17 cellular contexts compared by ENCODE assay signal in the genomic region with DNA sequence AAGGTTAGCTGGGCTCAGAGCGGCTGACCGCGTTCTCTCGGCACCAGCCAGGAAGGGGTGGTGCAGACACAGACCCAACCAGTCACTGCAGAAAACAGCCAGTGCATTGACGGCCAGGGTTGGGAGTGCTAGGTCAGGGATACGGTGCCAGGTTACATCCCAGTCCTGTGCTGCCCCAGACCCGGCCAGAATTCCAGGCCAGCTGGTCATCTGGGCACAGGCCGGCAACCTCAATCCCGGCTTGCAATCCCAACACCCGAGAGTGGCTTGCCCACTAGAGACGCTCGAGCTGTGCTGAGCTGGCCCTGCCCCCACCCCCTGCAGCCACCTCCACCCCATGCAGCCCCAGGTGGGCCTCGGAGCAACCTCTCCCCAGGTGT. TPM values are rescaled to one million over a fixed set of nuclear protein-coding genes. Genes with fewer than 3 reads are reported as not detected.
A peak's percentile ranks its signal among the peaks of the same experiment; 100 is the strongest.
DNase-seq lines count a peak whose midpoint lies in the region; ATAC-seq, FAIRE-seq and TF ChIP-seq lines count a peak whose summit lies in the region.
"Had no signal": no experiment of that assay in that cellular context is flagged by ENCODE, and none has a peak within 500 bp of the region (broad histone marks: within the 10 kb centered on the region; RNA-seq: fewer than 3 reads in every experiment).

No MANE protein-coding gene starts in this region.

- peaks cover 5% of the 10 kb centered on the region for H3K4me1 Mint-ChIP-seq in neural crest cell

- H3K27ac ChIP-seq in K562 (ENCODE audit: extremely low read depth, low read depth, low read length) = no peak overlapping the region
- H3K27ac ChIP-seq: SJCRH30 had no signal

- no TSS peak for BruUV-seq in K562 (replicated peaks; lab: Mats Ljungman, UMichigan)

- POLR2A ChIA-PET in GM10248 (lab: Yijun Ruan, JAX) (no interaction called here), K562 (lab: Yijun Ruan, JAX) (interaction anchor here (0.7 kb wide), 1 partner anchor 197 kb away, joined by 3 read pairs; no protein-coding TSS in a partner anchor)

- no peaks in the 10 kb centered on the region for H3K9me3 Mint-ChIP-seq in neural crest cell

- no peak for TF ChIP-seq EP300 in K562 (IDR thresholded peaks at IDR 0.05; ENCODE audit: low read length)

- H4K20me1 ChIP-seq in K562 (replicated peaks; ENCODE audit: control insufficient read depth, insufficient read depth, low read length) = no peaks in the 10 kb centered on the region

- H3K4me2 ChIP-seq in K562 (ENCODE audit: insufficient read depth, low read length) = no peak overlapping the region

- no peak overlapping the region for H3K4me3 ChIP-seq in K562
- H3K4me3 ChIP-seq: SJCRH30 had no signal

- peaks cover 5% of the 10 kb centered on the region; the same call in 1 of the 3 replicates for H3K36me3 ChIP-seq in K562 (ENCODE audit: control insufficient read depth, insufficient read depth, low read length)
- H3K36me3 ChIP-seq: SJCRH30 had no signal

- intact Hi-C loops in K562 (cut with micrococcal nuclease) (no loop called here), sciatic nerve (cut with DNase I) (no loop called here)

- H3K9me1 ChIP-seq in K562 (ENCODE audit: control insufficient read depth, insufficient read depth, low read length) = no peaks in the 10 kb centered on the region

- H3K27me3 Mint-ChIP-seq in neural crest cell (ENCODE audit: low read depth) = peaks cover 5% of the 10 kb centered on the region

- H3K4me3 Mint-ChIP-seq in neural crest cell = peak overlapping the region; percentile 27

- no peak overlapping the region; a peak in 1 of 4 replicates for H3K9ac ChIP-seq in K562 (ENCODE audit: insufficient read depth in 1 of 2, low read depth in 2 of 2, low read length in 2 of 2)

- TF ChIP-seq POLR2A in K562 (conservative IDR thresholded peaks at IDR 0.05) = no peak

- peaks cover 2% of the 10 kb centered on the region for H3K36me3 Mint-ChIP-seq in neural crest cell (ENCODE audit: low read depth)

- TF ChIP-seq CTCF in GM10248 (IDR thresholded peaks at IDR 0.05; ENCODE audit: control extremely low read depth, extremely low read depth, low read depth, missing control alignments) (no peak), K562 (IDR thresholded peaks at IDR 0.05 in 2 of 3, conservative IDR thresholded peaks at IDR 0.05 in 1 of 3; ENCODE audit: insufficient read depth in 2 of 3, low read depth in 1 of 3, low read length in 3 of 3) (no peak), neural crest cell (conservative IDR thresholded peaks at IDR 0.05) (no peak)

- no peaks in the 10 kb centered on the region for H3K9me3 ChIP-seq in K562 (replicated peaks; ENCODE audit: control insufficient read depth, insufficient read depth, low read depth, low read length)
- H3K9me3 ChIP-seq: SJCRH30 had no signal

- DNase-seq in GM10248 (ENCODE audit: extremely low spot score) (peak; percentile 15), HT-29 (ENCODE audit: low spot score) (peak; percentile 37), K562 (ENCODE audit: extremely low read depth in 1 of 4, low spot score in 3 of 4) (no peak), neural crest cell (ENCODE audit: low read depth, low spot score) (no peak), sciatic nerve (ENCODE audit: low spot score) (no peak)
- DNase-seq in activated CD4-positive, CD25-positive, alpha-beta regulatory T cell treated with anti-CD3 and anti-CD28 coated beads, Interleukin-2, amount 50 U/mL, for 72 hours = no peak
- DNase-seq: ACHN, COR-L47, DMS153, NCI-H1436, NCI-H2029, NCI-H2171, NCI-H446, SJCRH30 had no signal

- ATAC-seq in K562 (0 out of 3 replicates have a peak, but pooled peaks have one; percentile 2), HG02642 (IDR thresholded peaks at IDR 0.05; ENCODE audit: poor library complexity, unreplicated experiment) (no peak), sciatic nerve (no peak)

- CTCF ChIA-PET in GM10248 (lab: Yijun Ruan, JAX) = interaction anchor here (4.4 kb wide), 1 partner anchor 22 kb away, joined by 23 read pairs; no protein-coding TSS in a partner anchor
- CTCF ChIA-PET in K562 (lab: Yijun Ruan, JAX; ENCODE audit: low intra/inter-chr PET ratio) = no interaction called here

- TF ChIP-seq RAD21 in K562 (CRISPR knock-in tag; conservative IDR thresholded peaks at IDR 0.05 in 1 of 2, IDR thresholded peaks at IDR 0.05 in 1 of 2) = no peak

- no peaks in the 10 kb centered on the region; a peak in 1 of 5 replicates for H3K27me3 ChIP-seq in K562 (ENCODE audit: control insufficient read depth in 2 of 2, insufficient read depth in 2 of 2, low read length in 2 of 2)
- H3K27me3 ChIP-seq: SJCRH30 had no signal

- no peaks in the 10 kb centered on the region for H3K79me2 ChIP-seq in K562 (ENCODE audit: control insufficient read depth, insufficient read depth, low read length)

- no peak overlapping the region for H2AFZ ChIP-seq in K562 (ENCODE audit: low read depth, low read length)

- no peak overlapping the region for H3K27ac Mint-ChIP-seq in neural crest cell (ENCODE audit: unreplicated experiment)

- peaks cover 0 to 60% of the 10 kb centered on the region in 2 experiments; a peak in 2 of 5 replicates for H3K4me1 ChIP-seq in K562 (replicated peaks in 1 of 2; ENCODE audit: control insufficient read depth in 2 of 2, insufficient read depth in 2 of 2, low read length in 2 of 2)
- H3K4me1 ChIP-seq: SJCRH30 had no signal

- 12% methylated on average over 8 of the region's 13 CpGs for WGBS in K562 (ENCODE audit: insufficient coverage, low coverage, missing lambda C conversion rate)

- FAIRE-seq in K562 (lab: Jason Lieb, UNC) = no peak

- in situ Hi-C loops in K562 (cut with MboI) = no loop called here

RNA-seq across cellular contexts. Expression of a gene that starts 3.8 kb away (rescaled TPM):
- total RNA-seq in HT-29 (2014; rRNA removed; shearing (Covaris generic)) = 25.0 and 36.5 TPM in 2 replicates
- total RNA-seq in K562 (2011; cell fraction: chromatin; rRNA removed; ENCODE audit: low replicate concordance) = not detected in 2 replicates
- total RNA-seq in K562 (2011; cell fraction: nucleolus; rRNA removed) = not detected in 2 replicates
- total RNA-seq in K562 (2011; cell fraction: nucleoplasm; rRNA removed) = not detected in 2 replicates
- total RNA-seq in K562 (2014; rRNA removed) (not detected in 2 replicates), K562 (2014; rRNA removed; fragmentation: Illumina TruSeq; extraction: Trizol) (not detected in 2 replicates), K562 (2015; rRNA removed; fragmentation: Illumina TruSeq; extraction: Trizol) (not detected in 2 replicates), K562 (2021) (not detected in 2 replicates), neural crest cell (not detected in 2 replicates), sciatic nerve (9.9 TPM)
- polyA plus RNA-seq in K562 (2011; rRNA removed) (not detected in 2 replicates), K562 (2014; fragmentation: Illumina TruSeq; extraction: Trizol) (not detected in 2 replicates), K562 (2014; fragmentation: Nextera tagmentation; extraction: Ambion mirVana) (not detected), K562 (2014; rRNA removed) (0.16 TPM in 1 of 2 replicates, not detected in the other)
- polyA plus RNA-seq in K562 (2011; cell fraction: cytosol; rRNA removed) = 0.07 TPM in 1 of 2 replicates, not detected in the other
- not detected in 2 replicates for polyA plus RNA-seq in K562 (2011; cell fraction: nucleus; rRNA removed)
- polyA plus RNA-seq in K562 (2012) = not detected in 2 replicates
- not detected in 2 replicates for polyA minus RNA-seq in K562 (2011; rRNA and poly(A)+ RNA removed)
- polyA minus RNA-seq in K562 (2011; cell fraction: cytosol; rRNA and poly(A)+ RNA removed) = not detected in 2 replicates
- not detected in 2 replicates for polyA minus RNA-seq in K562 (2011; cell fraction: nucleus; rRNA and poly(A)+ RNA removed)
- total RNA-seq: HT1080, RPMI7951, SJCRH30 had no signal

RNA-seq across cellular contexts. Expression of a gene that starts 6.9 kb away (rescaled TPM):
- total RNA-seq in HT-29 (2014; rRNA removed; shearing (Covaris generic)) = 59.7 and 60.8 TPM in 2 replicates
- 10.6 and 28.4 TPM in 2 replicates for total RNA-seq in K562 (2011; cell fraction: chromatin; rRNA removed; ENCODE audit: low replicate concordance)
- 42.5 and 54.1 TPM in 2 replicates for total RNA-seq in K562 (2011; cell fraction: nucleolus; rRNA removed)
- total RNA-seq in K562 (2011; cell fraction: nucleoplasm; rRNA removed) = 19.0 and 24.0 TPM in 2 replicates
- total RNA-seq in K562 (2014; rRNA removed) = 89.7 and 91.1 TPM in 2 replicates
- total RNA-seq in K562 (2014; rRNA removed; fragmentation: Illumina TruSeq; extraction: Trizol) = 8.6 and 14.0 TPM in 2 replicates
- 26.7 and 27.0 TPM in 2 replicates for total RNA-seq in K562 (2015; rRNA removed; fragmentation: Illumina TruSeq; extraction: Trizol)
- total RNA-seq in K562 (2021) = 47.8 and 61.2 TPM in 2 replicates
- polyA plus RNA-seq in K562 (2011; rRNA removed) = 27.4 and 31.3 TPM in 2 replicates
- polyA plus RNA-seq in K562 (2011; cell fraction: cytosol; rRNA removed) = 39.9 and 94.4 TPM in 2 replicates
- polyA plus RNA-seq in K562 (2011; cell fraction: nucleus; rRNA removed) = 29.5 and 49.3 TPM in 2 replicates
- polyA plus RNA-seq in K562 (2012) = 22.3 and 26.8 TPM in 2 replicates
- polyA plus RNA-seq in K562 (2014; fragmentation: Illumina TruSeq; extraction: Trizol) = 20.4 and 34.6 TPM in 2 replicates
- polyA plus RNA-seq in K562 (2014; fragmentation: Nextera tagmentation; extraction: Ambion mirVana) = 10 to 100 TPM in 1 of 2 experiments, 1 to 10 TPM in 1; 1.8 to 14.4 TPM
- 96.1 and 108 TPM in 2 replicates for polyA plus RNA-seq in K562 (2014; rRNA removed)
- 2.1 and 4.9 TPM in 2 replicates for polyA minus RNA-seq in K562 (2011; rRNA and poly(A)+ RNA removed)
- polyA minus RNA-seq in K562 (2011; cell fraction: cytosol; rRNA and poly(A)+ RNA removed) = 7.0 and 9.8 TPM in 2 replicates
- polyA minus RNA-seq in K562 (2011; cell fraction: nucleus; rRNA and poly(A)+ RNA removed) = 38.7 and 48.6 TPM in 2 replicates
- total RNA-seq in neural crest cell = 18.1 and 18.3 TPM in 2 replicates
- total RNA-seq in sciatic nerve = 35.2 TPM
- total RNA-seq: SJCRH30 had no signal

RNA-seq across cellular contexts. Expression of a gene that starts 14.2 kb away (rescaled TPM):
- total RNA-seq in HT-29 (2014; rRNA removed; shearing (Covaris generic)) = not detected in 2 replicates
- total RNA-seq in K562 (2011; cell fraction: chromatin; rRNA removed; ENCODE audit: low replicate concordance) = 0.56 TPM in 1 of 2 replicates, not detected in the other
- total RNA-seq in K562 (2011; cell fraction: nucleolus; rRNA removed) = not detected in 2 replicates
- not detected in 2 replicates for total RNA-seq in K562 (2011; cell fraction: nucleoplasm; rRNA removed)
- total RNA-seq in K562 (2014; rRNA removed) = 0.04 TPM in 1 of 2 replicates, not detected in the other
- not detected in 2 replicates for total RNA-seq in K562 (2014; rRNA removed; fragmentation: Illumina TruSeq; extraction: Trizol)
- total RNA-seq in K562 (2015; rRNA removed; fragmentation: Illumina TruSeq; extraction: Trizol) = not detected in 2 replicates
- not detected in 2 replicates for total RNA-seq in K562 (2021)
- polyA plus RNA-seq in K562 (2011; rRNA removed) = not detected in 2 replicates
- 0.03 and 0.16 TPM in 2 replicates for polyA plus RNA-seq in K562 (2011; cell fraction: cytosol; rRNA removed)
- 0.04 and 0.36 TPM in 2 replicates for polyA plus RNA-seq in K562 (2011; cell fraction: nucleus; rRNA removed)
- not detected in 2 replicates for polyA plus RNA-seq in K562 (2012)
- polyA plus RNA-seq in K562 (2014; fragmentation: Illumina TruSeq; extraction: Trizol) = not detected in 2 replicates
- polyA plus RNA-seq in K562 (2014; fragmentation: Nextera tagmentation; extraction: Ambion mirVana) = not detected
- polyA plus RNA-seq in K562 (2014; rRNA removed) = not detected in 2 replicates
- polyA minus RNA-seq in K562 (2011; rRNA and poly(A)+ RNA removed) = not detected in 2 replicates
- polyA minus RNA-seq in K562 (2011; cell fraction: cytosol; rRNA and poly(A)+ RNA removed) = not detected in 2 replicates
- polyA minus RNA-seq in K562 (2011; cell fraction: nucleus; rRNA and poly(A)+ RNA removed) = not detected in 2 replicates
- 0.82 and 0.89 TPM in 2 replicates for total RNA-seq in neural crest cell
- 0.98 TPM for total RNA-seq in sciatic nerve
- total RNA-seq: RPMI7951, SJCRH30 had no signal

RNA-seq across cellular contexts. Expression of a gene that starts 22.2 kb away (rescaled TPM):
- 160 and 179 TPM in 2 replicates for total RNA-seq in HT-29 (2014; rRNA removed; shearing (Covaris generic))
- total RNA-seq in K562 (2011; cell fraction: chromatin; rRNA removed; ENCODE audit: low replicate concordance) = 6.2 and 13.6 TPM in 2 replicates
- total RNA-seq in K562 (2011; cell fraction: nucleolus; rRNA removed) = 10.1 and 14.7 TPM in 2 replicates
- total RNA-seq in K562 (2011; cell fraction: nucleoplasm; rRNA removed) = 9.6 and 10.3 TPM in 2 replicates
- total RNA-seq in K562 (2014; rRNA removed) (69.5 and 74.3 TPM in 2 replicates), K562 (2014; rRNA removed; fragmentation: Illumina TruSeq; extraction: Trizol) (43.1 and 46.5 TPM in 2 replicates), K562 (2015; rRNA removed; fragmentation: Illumina TruSeq; extraction: Trizol) (48.4 and 49.3 TPM in 2 replicates), K562 (2021) (85.3 and 89.5 TPM in 2 replicates), neural crest cell (98.1 and 103 TPM in 2 replicates), sciatic nerve (64.1 TPM)
- polyA plus RNA-seq in K562 (2011; rRNA removed) (16.6 and 23.5 TPM in 2 replicates), K562 (2014; fragmentation: Illumina TruSeq; extraction: Trizol) (67.1 and 68.1 TPM in 2 replicates), K562 (2014; fragmentation: Nextera tagmentation; extraction: Ambion mirVana) (100 to 1,000 TPM in 1 of 2 experiments, 10 to 100 TPM in 1; 98.8 to 100 TPM), K562 (2014; rRNA removed) (37.4 and 38.0 TPM in 2 replicates)
- polyA plus RNA-seq in K562 (2011; cell fraction: cytosol; rRNA removed) = 23.9 and 38.6 TPM in 2 replicates
- polyA plus RNA-seq in K562 (2011; cell fraction: nucleus; rRNA removed) = 31.1 and 34.4 TPM in 2 replicates
- polyA plus RNA-seq in K562 (2012) = 72.3 and 78.6 TPM in 2 replicates
- 12.8 and 14.4 TPM in 2 replicates for polyA minus RNA-seq in K562 (2011; rRNA and poly(A)+ RNA removed)
- polyA minus RNA-seq in K562 (2011; cell fraction: cytosol; rRNA and poly(A)+ RNA removed) = 29.2 and 40.4 TPM in 2 replicates
- polyA minus RNA-seq in K562 (2011; cell fraction: nucleus; rRNA and poly(A)+ RNA removed) = 4.2 and 7.0 TPM in 2 replicates

RNA-seq across cellular contexts. Expression of a gene that starts 28.1 kb away (rescaled TPM):
- total RNA-seq in HT-29 (2014; rRNA removed; shearing (Covaris generic)) = 4.7 and 5.6 TPM in 2 replicates
- 4.2 and 13.2 TPM in 2 replicates for total RNA-seq in K562 (2011; cell fraction: chromatin; rRNA removed; ENCODE audit: low replicate concordance)
- 10.2 and 10.9 TPM in 2 replicates for total RNA-seq in K562 (2011; cell fraction: nucleolus; rRNA removed)
- 7.6 and 9.1 TPM in 2 replicates for total RNA-seq in K562 (2011; cell fraction: nucleoplasm; rRNA removed)
- total RNA-seq in K562 (2014; rRNA removed) (4.9 and 8.7 TPM in 2 replicates), K562 (2014; rRNA removed; fragmentation: Illumina TruSeq; extraction: Trizol) (1.1 and 1.6 TPM in 2 replicates), K562 (2015; rRNA removed; fragmentation: Illumina TruSeq; extraction: Trizol) (2.6 and 2.8 TPM in 2 replicates), K562 (2021) (6.0 and 6.4 TPM in 2 replicates), neural crest cell (8.8 and 9.7 TPM in 2 replicates), sciatic nerve (9.6 TPM)
- polyA plus RNA-seq in K562 (2011; rRNA removed) (4.2 and 4.3 TPM in 2 replicates), K562 (2014; fragmentation: Illumina TruSeq; extraction: Trizol) (1.4 and 2.0 TPM in 2 replicates), K562 (2014; fragmentation: Nextera tagmentation; extraction: Ambion mirVana) (1 to 10 TPM in 1 of 2 experiments, under 1 TPM in 1; 0.80 to 1.7 TPM), K562 (2014; rRNA removed) (5.1 and 5.4 TPM in 2 replicates)
- polyA plus RNA-seq in K562 (2011; cell fraction: cytosol; rRNA removed) = 5.2 and 10.9 TPM in 2 replicates
- 7.7 and 12.4 TPM in 2 replicates for polyA plus RNA-seq in K562 (2011; cell fraction: nucleus; rRNA removed)
- polyA plus RNA-seq in K562 (2012) = 3.5 and 4.0 TPM in 2 replicates
- 1.0 and 1.4 TPM in 2 replicates for polyA minus RNA-seq in K562 (2011; rRNA and poly(A)+ RNA removed)
- polyA minus RNA-seq in K562 (2011; cell fraction: cytosol; rRNA and poly(A)+ RNA removed) = 0.91 and 3.4 TPM in 2 replicates
- polyA minus RNA-seq in K562 (2011; cell fraction: nucleus; rRNA and poly(A)+ RNA removed) = 3.9 and 4.3 TPM in 2 replicates
- total RNA-seq: SJCRH30 had no signal

Comparison
In these comparisons a context has a peak if more than half of its experiments do, and no peak if none do; other contexts are left out.
1. DNase-seq: peak in GM10248 (single experiment) and HT-29 (single experiment); none in K562 (0 of 4), neural crest cell (single experiment), activated CD4-positive, CD25-positive, alpha-beta regulatory T cell treated with anti-CD3 and anti-CD28 coated beads, Interleukin-2, amount 50 U/mL, for 72 hours (single experiment) and sciatic nerve (single experiment).